Comparison of ENCODE assay signal across 12 cellular contexts in genomic region chr12:62714409-62715075, GRCh38.
DNase-seq lines count a peak whose midpoint lies in the region; ATAC-seq and TF ChIP-seq lines count a peak whose summit lies in the region.
"Had no signal": no experiment of that assay in that cellular context is flagged by ENCODE, and none has a peak within 500 bp of the region (broad histone marks: within the 10 kb centered on the region; RNA-seq: fewer than 3 reads in every experiment).

No MANE protein-coding gene starts in this region.

- no peak overlapping the region for H3K4me3 ChIP-seq in uterus
- H3K4me3 ChIP-seq: psoas muscle, transverse colon had no signal

- ATAC-seq in GM19397 (IDR thresholded peaks at IDR 0.05; ENCODE audit: unreplicated experiment) (no peak), GM18519 (IDR thresholded peaks at IDR 0.05; ENCODE audit: low FRiP score, unreplicated experiment) (no peak)

- H3K27me3 ChIP-seq in uterus, result no peaks in the 10 kb centered on the region
- H3K27me3 ChIP-seq: transverse colon had no signal

- no peak for TF ChIP-seq POLR2A in uterus (IDR thresholded peaks at IDR 0.05)

- no peaks in the 10 kb centered on the region for H3K9me3 ChIP-seq in uterus
- H3K9me3 ChIP-seq: psoas muscle, transverse colon had no signal

- peak overlapping the region; percentile 56 for H3K27ac ChIP-seq in cingulate gyrus (ENCODE audit: low read depth, low read length)
- H3K27ac ChIP-seq in uterus, result peak overlapping the region; percentile 44 to 66
- H3K27ac ChIP-seq: psoas muscle, transverse colon had no signal

- TF ChIP-seq CTCF in uterus (IDR thresholded peaks at IDR 0.05), result no peak

- peaks cover 0 to 10% of the 10 kb centered on the region in 2 donors for H3K4me1 ChIP-seq in uterus
- H3K4me1 ChIP-seq: psoas muscle had no signal

- intact Hi-C loops in uterus (cut with DNase I; ENCODE audit: low total_unique reads), result no loop called here

- DNase-seq in NCI-H510A treated with DMSO at 0.1 percent for 48 hours (lab: John Stamatoyannopoulos, UW), result peak; percentile 76
- DNase-seq in NCI-H510A (lab: John Stamatoyannopoulos, UW), result no peak
- peak; percentile 74 for DNase-seq in myocyte (ENCODE audit: low read depth)
- peak in 1 of 2 donors; percentile 46 for DNase-seq in uterus
- DNase-seq in COLO829 (ENCODE audit: low spot score), result no peak
- DNase-seq: DND-41; effector CD4-positive, alpha-beta T cell; transverse colon had no signal

- no peaks in the 10 kb centered on the region for H3K36me3 ChIP-seq in uterus
- H3K36me3 ChIP-seq: transverse colon had no signal

Comparison
In these comparisons a context has a peak if more than half of its experiments do, and no peak if none do; other contexts are left out.
1. DNase-seq: peak in NCI-H510A treated with DMSO at 0.1 percent for 48 hours (single experiment) and myocyte (single experiment); none in NCI-H510A (single experiment) and COLO829 (single experiment).